Comparison of ENCODE assay signal across 18 cellular contexts in the genomic region with DNA sequence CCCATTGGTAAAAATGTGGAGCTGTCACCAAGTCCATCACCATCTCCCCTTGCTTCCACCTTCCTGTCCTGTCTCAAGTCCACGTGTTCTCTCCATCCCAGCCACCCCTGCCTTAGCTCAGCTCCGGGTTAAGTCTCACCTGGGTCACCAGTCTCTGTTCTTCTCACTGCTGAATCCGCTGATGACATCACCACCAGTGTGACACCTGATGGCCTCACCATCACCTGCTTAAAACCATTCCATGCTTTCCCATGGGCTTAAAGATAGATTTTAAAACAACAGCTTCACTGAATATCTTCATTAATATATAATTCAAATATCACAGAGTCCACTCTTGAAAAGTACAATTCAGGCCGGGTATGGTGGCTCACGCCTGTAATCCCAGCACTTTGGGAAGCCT. TPM values are rescaled to one million over a fixed set of nuclear protein-coding genes. Genes with fewer than 3 reads are reported as not detected.
DNase-seq lines count a peak whose midpoint lies in the region; ATAC-seq and TF ChIP-seq lines count a peak whose summit lies in the region.
"Had no signal": no experiment of that assay in that cellular context is flagged by ENCODE, and none has a peak within 500 bp of the region (broad histone marks: within the 10 kb centered on the region; RNA-seq: fewer than 3 reads in every experiment).

No MANE protein-coding gene starts in this region.

- H3K9me3 ChIP-seq in DOHH2 (ENCODE audit: control insufficient read depth, insufficient read depth, low read length) (peaks cover 5% of the 10 kb centered on the region), ascending aorta (no peaks in the 10 kb centered on the region)
- H3K9me3 ChIP-seq: SJSA1 had no signal

- no peak for DNase-seq in activated naive CD4-positive, alpha-beta T cell treated with anti-CD3 and anti-CD28 coated beads, Interleukin-2, amount 10 ng/mL, durations not matched to agents 7 days and 5 days
- no peak for DNase-seq in activated naive CD4-positive, alpha-beta T cell treated with anti-CD3 and anti-CD28 coated beads, Interleukin-2, amount 50 U/mL, for 16 hours
- DNase-seq in ascending aorta (ENCODE audit: low spot score in 2 of 2) (no peak), WTC11 (ENCODE audit: low spot score) (no peak), NCI-H2107 (lab: John Stamatoyannopoulos, UW) (no peak)
- no peak for DNase-seq in naive thymus-derived CD8-positive, alpha-beta T cell
- DNase-seq: ACHN; H7; KG1; NCI-H1092; NCI-H1694; NCI-H345; NCI-H526 treated with DMSO at 0.1 percent for 48 hours; NK-92 treated with Interleukin-12 subunit alpha and Interleukin-12 subunit beta, amount 100 ng/mL, for 24 hours; PC-3 had no signal

- intact Hi-C loops in ascending aorta (cut with DNase I), result no loop called here

- peak overlapping the region; percentile 84; the same call in 1 of the 2 replicates for H3K4me2 ChIP-seq in DOHH2 (ENCODE audit: low read length)

- H3K4me1 Mint-ChIP-seq in activated naive CD4-positive, alpha-beta T cell treated with anti-CD3 and anti-CD28 coated beads, Interleukin-2, amount 10 ng/mL, durations not matched to agents 7 days and 5 days, result peaks cover 75% of the 10 kb centered on the region
- H3K4me1 Mint-ChIP-seq in naive thymus-derived CD8-positive, alpha-beta T cell, result peaks cover 41 to 87% (median 81%) of the 10 kb centered on the region in 4 donors
- peaks cover 3% of the 10 kb centered on the region; the same call in 1 of the 2 replicates for H3K4me1 Mint-ChIP-seq in WTC11

- no peaks in the 10 kb centered on the region for H3K9me2 ChIP-seq in DOHH2 (replicated peaks; ENCODE audit: control insufficient read depth, low read length)

- CTCF ChIA-PET in activated naive CD4-positive, alpha-beta T cell treated with anti-CD3 and anti-CD28 coated beads, Interleukin-2, amount 10 ng/mL, durations not matched to agents 7 days and 5 days (lab: Charles Lee), result interaction anchor here (7.9 kb wide), 1 partner anchor 41 kb away, joined by 40 read pairs; a partner anchor contains a TSS
- CTCF ChIA-PET in WTC11 (lab: Charles Lee), result no interaction called here

- TF ChIP-seq CTCF in DOHH2 (IDR thresholded peaks at IDR 0.05; ENCODE audit: low read depth, low read length, poor library complexity, severe bottlenecking) (no peak), ascending aorta (IDR thresholded peaks at IDR 0.05) (no peak), WTC11 (IDR thresholded peaks at IDR 0.05) (no peak)

- no peak for ATAC-seq in naive thymus-derived CD8-positive, alpha-beta T cell
- ATAC-seq in WTC11 (no peak), HG03460 (IDR thresholded peaks at IDR 0.05; ENCODE audit: unreplicated experiment) (no peak)
- ATAC-seq: PC-3 had no signal

- H3K36me3 ChIP-seq in DOHH2 (ENCODE audit: control insufficient read depth, low read length) (peaks cover 22% of the 10 kb centered on the region), ascending aorta (no peaks in the 10 kb centered on the region)
- H3K36me3 ChIP-seq: SJSA1 had no signal

- H3K27me3 ChIP-seq in DOHH2 (ENCODE audit: control insufficient read depth, low read length), result no peaks in the 10 kb centered on the region
- no peaks in the 10 kb centered on the region for H3K27me3 ChIP-seq in ascending aorta
- H3K27me3 ChIP-seq: SJSA1 had no signal

- no peaks in the 10 kb centered on the region for H4K20me1 ChIP-seq in DOHH2 (ENCODE audit: control insufficient read depth, insufficient read depth, low read depth, low read length)

- no peak overlapping the region for H3K4me3 Mint-ChIP-seq in activated naive CD4-positive, alpha-beta T cell treated with anti-CD3 and anti-CD28 coated beads, Interleukin-2, amount 10 ng/mL, durations not matched to agents 7 days and 5 days
- peak overlapping the region in 1 of 10 donors; percentile 38 for H3K4me3 Mint-ChIP-seq in naive thymus-derived CD8-positive, alpha-beta T cell
- no peak overlapping the region for H3K4me3 Mint-ChIP-seq in WTC11

- POLR2A ChIA-PET in naive thymus-derived CD8-positive, alpha-beta T cell (lab: Charles Lee), result interaction anchor here (1.0 to 4.4 kb wide), 5 partner anchors 12 to 42 kb away, joined by 3 to 30 read pairs (median 4); a partner anchor contains a TSS
- POLR2A ChIA-PET in WTC11 (lab: Charles Lee), result no interaction called here

- peaks cover 27% of the 10 kb centered on the region for H3F3A ChIP-seq in DOHH2 (ENCODE audit: control insufficient read depth, insufficient read depth)

- H3K4me3 ChIP-seq in DOHH2 (ENCODE audit: low read length) (no peak overlapping the region), ascending aorta (no peak overlapping the region)
- H3K4me3 ChIP-seq: SJSA1 had no signal

- no peaks in the 10 kb centered on the region for H3K27me3 Mint-ChIP-seq in activated naive CD4-positive, alpha-beta T cell treated with anti-CD3 and anti-CD28 coated beads, Interleukin-2, amount 10 ng/mL, durations not matched to agents 7 days and 5 days
- H3K27me3 Mint-ChIP-seq in naive thymus-derived CD8-positive, alpha-beta T cell, result no peaks in the 10 kb centered on the region
- peaks cover 9% of the 10 kb centered on the region for H3K27me3 Mint-ChIP-seq in WTC11 (ENCODE audit: low read depth)

- H3K9me3 Mint-ChIP-seq in activated naive CD4-positive, alpha-beta T cell treated with anti-CD3 and anti-CD28 coated beads, Interleukin-2, amount 10 ng/mL, durations not matched to agents 7 days and 5 days, result peaks cover 10% of the 10 kb centered on the region
- peaks cover 0 to 6% (median 3%) of the 10 kb centered on the region in 9 donors for H3K9me3 Mint-ChIP-seq in naive thymus-derived CD8-positive, alpha-beta T cell
- peaks cover 12% of the 10 kb centered on the region for H3K9me3 Mint-ChIP-seq in WTC11

- peaks cover 13% of the 10 kb centered on the region for H3K36me3 Mint-ChIP-seq in activated naive CD4-positive, alpha-beta T cell treated with anti-CD3 and anti-CD28 coated beads, Interleukin-2, amount 10 ng/mL, durations not matched to agents 7 days and 5 days
- peaks cover 0 to 7% (median 6%) of the 10 kb centered on the region in 3 donors for H3K36me3 Mint-ChIP-seq in naive thymus-derived CD8-positive, alpha-beta T cell
- H3K36me3 Mint-ChIP-seq in WTC11, result peaks cover 3% of the 10 kb centered on the region; the same call in 1 of the 2 replicates

- H3K27ac ChIP-seq in DOHH2 (ENCODE audit: low read depth, low read length) (peak overlapping the region; percentile 98), ascending aorta (peak overlapping the region; percentile 42 to 60)
- H3K27ac ChIP-seq: SJSA1 had no signal

- H3K79me2 ChIP-seq in DOHH2 (ENCODE audit: control insufficient read depth, low read length), result no peaks in the 10 kb centered on the region

- H3K4me1 ChIP-seq in DOHH2 (ENCODE audit: control insufficient read depth, low read length) (peaks cover 100% of the 10 kb centered on the region), ascending aorta (peaks cover 0 to 26% of the 10 kb centered on the region in 2 donors)

- peak overlapping the region; percentile 60 for H3K27ac Mint-ChIP-seq in activated naive CD4-positive, alpha-beta T cell treated with anti-CD3 and anti-CD28 coated beads, Interleukin-2, amount 10 ng/mL, durations not matched to agents 7 days and 5 days
- peak overlapping the region in 8 of 10 donors; percentile 62 to 91 (median 76) for H3K27ac Mint-ChIP-seq in naive thymus-derived CD8-positive, alpha-beta T cell
- no peak overlapping the region for H3K27ac Mint-ChIP-seq in WTC11

TF ChIP-seq in WTC11, 78 proteins besides CTCF, POLR2A, EP300 and RAD21 (continues in another document):
- TF ChIP-seq JUN (CRISPR knock-in tag; IDR thresholded peaks at IDR 0.05) (no peak), ZNF671 (CRISPR knock-in tag; IDR thresholded peaks at IDR 0.05) (no peak)
- TF ChIP-seq, protein P1, sequence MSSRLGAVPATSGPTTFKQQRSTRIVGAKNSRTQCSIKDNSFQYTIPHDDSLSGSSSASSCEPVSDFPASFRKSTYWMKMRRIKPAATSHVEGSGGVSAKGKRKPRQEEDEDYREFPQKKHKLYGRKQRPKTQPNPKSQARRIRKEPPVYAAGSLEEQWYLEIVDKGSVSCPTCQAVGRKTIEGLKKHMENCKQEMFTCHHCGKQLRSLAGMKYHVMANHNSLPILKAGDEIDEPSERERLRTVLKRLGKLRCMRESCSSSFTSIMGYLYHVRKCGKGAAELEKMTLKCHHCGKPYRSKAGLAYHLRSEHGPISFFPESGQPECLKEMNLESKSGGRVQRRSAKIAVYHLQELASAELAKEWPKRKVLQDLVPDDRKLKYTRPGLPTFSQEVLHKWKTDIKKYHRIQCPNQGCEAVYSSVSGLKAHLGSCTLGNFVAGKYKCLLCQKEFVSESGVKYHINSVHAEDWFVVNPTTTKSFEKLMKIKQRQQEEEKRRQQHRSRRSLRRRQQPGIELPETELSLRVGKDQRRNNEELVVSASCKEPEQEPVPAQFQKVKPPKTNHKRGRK (CRISPR knock-in tag; IDR thresholded peaks at IDR 0.05; ENCODE audit: borderline replicate concordance), result no peak
- TF ChIP-seq, protein P2, sequence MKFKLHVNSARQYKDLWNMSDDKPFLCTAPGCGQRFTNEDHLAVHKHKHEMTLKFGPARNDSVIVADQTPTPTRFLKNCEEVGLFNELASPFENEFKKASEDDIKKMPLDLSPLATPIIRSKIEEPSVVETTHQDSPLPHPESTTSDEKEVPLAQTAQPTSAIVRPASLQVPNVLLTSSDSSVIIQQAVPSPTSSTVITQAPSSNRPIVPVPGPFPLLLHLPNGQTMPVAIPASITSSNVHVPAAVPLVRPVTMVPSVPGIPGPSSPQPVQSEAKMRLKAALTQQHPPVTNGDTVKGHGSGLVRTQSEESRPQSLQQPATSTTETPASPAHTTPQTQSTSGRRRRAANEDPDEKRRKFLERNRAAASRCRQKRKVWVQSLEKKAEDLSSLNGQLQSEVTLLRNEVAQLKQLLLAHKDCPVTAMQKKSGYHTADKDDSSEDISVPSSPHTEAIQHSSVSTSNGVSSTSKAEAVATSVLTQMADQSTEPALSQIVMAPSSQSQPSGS (CRISPR knock-in tag; IDR thresholded peaks at IDR 0.05; ENCODE audit: borderline replicate concordance, low read depth), result no peak
- TF ChIP-seq, protein P3, sequence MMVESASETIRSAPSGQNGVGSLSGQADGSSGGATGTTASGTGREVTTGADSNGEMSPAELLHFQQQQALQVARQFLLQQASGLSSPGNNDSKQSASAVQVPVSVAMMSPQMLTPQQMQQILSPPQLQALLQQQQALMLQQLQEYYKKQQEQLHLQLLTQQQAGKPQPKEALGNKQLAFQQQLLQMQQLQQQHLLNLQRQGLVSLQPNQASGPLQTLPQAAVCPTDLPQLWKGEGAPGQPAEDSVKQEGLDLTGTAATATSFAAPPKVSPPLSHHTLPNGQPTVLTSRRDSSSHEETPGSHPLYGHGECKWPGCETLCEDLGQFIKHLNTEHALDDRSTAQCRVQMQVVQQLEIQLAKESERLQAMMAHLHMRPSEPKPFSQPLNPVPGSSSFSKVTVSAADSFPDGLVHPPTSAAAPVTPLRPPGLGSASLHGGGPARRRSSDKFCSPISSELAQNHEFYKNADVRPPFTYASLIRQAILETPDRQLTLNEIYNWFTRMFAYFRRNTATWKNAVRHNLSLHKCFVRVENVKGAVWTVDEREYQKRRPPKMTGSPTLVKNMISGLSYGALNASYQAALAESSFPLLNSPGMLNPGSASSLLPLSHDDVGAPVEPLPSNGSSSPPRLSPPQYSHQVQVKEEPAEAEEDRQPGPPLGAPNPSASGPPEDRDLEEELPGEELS (CRISPR knock-in tag; IDR thresholded peaks at IDR 0.05), result no peak

RNA-seq across cellular contexts. Expression of a gene that starts 42.1 kb away (rescaled TPM):
- total RNA-seq in ascending aorta (184 TPM), WTC11 (2021) (0.48 to 1.2 TPM (median 0.69 TPM) in 3 replicates)
- 100 to 1,000 TPM; 117 to 122 TPM for total RNA-seq in naive thymus-derived CD8-positive, alpha-beta T cell
- 100 to 1,000 TPM in 1 of 3 donors, 10 to 100 TPM in 2; 84.8 to 193 (median 97.2) TPM for polyA plus RNA-seq in naive thymus-derived CD8-positive, alpha-beta T cell

Comparison
In these comparisons a context has a peak if more than half of its experiments do, and no peak if none do; other contexts are left out.
1. RNA of a gene that starts 42.1 kb away (total RNA-seq): 184 TPM in ascending aorta (single experiment) and 117 to 122 TPM in naive thymus-derived CD8-positive, alpha-beta T cell; 0.48 to 1.2 TPM in WTC11; every median in the first group is over 10 times any median in the second.